ENCODE assay signal across 11 cellular contexts in the genomic region with DNA sequence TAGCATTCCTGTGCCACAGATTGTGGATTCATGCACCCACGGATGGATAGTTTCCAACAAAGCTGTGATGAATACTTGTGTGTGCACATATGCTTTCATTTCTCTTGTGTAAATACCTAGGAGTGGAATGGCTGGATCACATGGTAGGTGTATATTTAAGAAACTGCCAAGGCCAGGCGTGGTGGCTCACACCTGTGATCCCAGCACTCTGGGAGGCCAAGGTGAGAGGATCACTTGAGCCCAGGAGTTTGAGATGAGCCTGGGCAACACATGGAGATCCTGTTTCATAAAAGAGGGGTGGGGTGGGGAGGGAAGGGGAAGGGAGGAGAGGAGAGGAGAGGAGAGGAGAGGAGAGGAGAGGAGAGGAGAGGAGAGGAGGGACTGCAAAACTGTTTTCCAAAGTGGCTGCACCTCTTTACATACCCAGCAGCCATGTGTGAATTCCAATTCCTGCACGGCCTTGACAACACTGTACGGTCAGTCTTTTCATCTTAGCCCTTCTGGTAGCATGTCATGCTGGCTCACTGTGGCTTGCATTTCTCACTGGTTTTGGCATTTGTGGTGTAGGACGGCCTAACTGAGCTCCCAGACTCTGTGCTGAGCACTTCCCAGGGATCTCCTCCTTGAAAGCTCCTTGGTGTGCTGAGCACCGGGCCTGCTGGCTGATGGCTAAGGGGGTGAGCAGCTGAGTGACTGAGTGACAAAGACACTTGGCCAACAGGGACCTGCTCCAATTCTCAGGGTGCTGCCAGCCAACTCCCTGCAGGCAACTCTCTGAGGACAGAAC. TPM values are rescaled to one million over a fixed set of nuclear protein-coding genes. Genes with fewer than 3 reads are reported as not detected.
DNase-seq lines count a peak whose midpoint lies in the region; TF ChIP-seq lines count a peak whose summit lies in the region.
"Had no signal": no experiment of that assay in that cellular context is flagged by ENCODE, and none has a peak within 500 bp of the region (broad histone marks: within the 10 kb centered on the region; RNA-seq: fewer than 3 reads in every experiment).

No MANE protein-coding gene starts in this region.

- no peaks in the 10 kb centered on the region for H3K79me1 ChIP-seq in H9 (ENCODE audit: insufficient read depth, low read depth, low read length, poor library complexity, severe bottlenecking)

- peaks cover 0 to 3% of the 10 kb centered on the region in 2 experiments; a peak in 1 of 5 replicates for H3K9me3 Mint-ChIP-seq in H9

- peak overlapping the region in 7 of 11 experiments; percentile 13 to 75 (median 62); a peak in 12 of 22 replicates for H3K9ac ChIP-seq in BLaER1 treated with 17β-estradiol and CSF1 and Interleukin-3, amounts not matched to agents 10 nM and 100 nM
- H3K9ac ChIP-seq in H9 (ENCODE audit: extremely low read depth, insufficient read length, low read length) = no peak overlapping the region

- H3K27me3 ChIP-seq in BLaER1 treated with 17β-estradiol and CSF1 and Interleukin-3, amounts not matched to agents 10 nM and 100 nM = no peaks in the 10 kb centered on the region
- no peaks in the 10 kb centered on the region for H3K27me3 ChIP-seq in H9 (ENCODE audit: insufficient read depth, low read length)
- H3K27me3 ChIP-seq: Peyer's patch had no signal

- no peaks in the 10 kb centered on the region for H3K79me2 ChIP-seq in H9 (ENCODE audit: insufficient read depth, low read length)

- H3K4me1 Mint-ChIP-seq in H9 = peaks cover 18 to 25% of the 10 kb centered on the region in 2 experiments

- H4K5ac ChIP-seq in H9 (ENCODE audit: insufficient read length, low read depth, low read length) = no peak overlapping the region

- no peaks in the 10 kb centered on the region for H3K36me3 Mint-ChIP-seq in H9 (ENCODE audit: insufficient read depth in 1 of 3, low read depth in 3 of 3)

- peaks cover 80 to 90% (median 85%) of the 10 kb centered on the region in 10 experiments for H3K4me1 ChIP-seq in BLaER1 treated with 17β-estradiol and CSF1 and Interleukin-3, amounts not matched to agents 10 nM and 100 nM
- H3K4me1 ChIP-seq in H9 (ENCODE audit: insufficient read depth, low read length) = no peaks in the 10 kb centered on the region

- no peak overlapping the region for H3K4me3 Mint-ChIP-seq in H9

- no peak overlapping the region for H3K56ac ChIP-seq in H9 (ENCODE audit: insufficient read length, low read depth, low read length)

- no peak overlapping the region for H2BK12ac ChIP-seq in H9 (ENCODE audit: insufficient read length, low read depth, low read length)

- WGBS in H9 (ENCODE audit: extremely low coverage, insufficient read length, low lambda C conversion rate) = no CpG with 5 or more reads among the region's 6 CpGs

- no peak overlapping the region for H4K91ac ChIP-seq in H9 (ENCODE audit: insufficient read length, low read depth, low read length)

- H3K18ac ChIP-seq in H9 (ENCODE audit: insufficient read length, low read depth, low read length) = no peak overlapping the region

- H3K9me3 ChIP-seq in BLaER1 treated with 17β-estradiol and CSF1 and Interleukin-3, amounts not matched to agents 10 nM and 100 nM (replicated peaks in 1 of 11) = peaks cover 9 to 13% (median 11%) of the 10 kb centered on the region in 11 experiments; a peak in 21 of 22 replicates
- H3K9me3 ChIP-seq in H9 (ENCODE audit: control insufficient read depth, low read depth, low read length) = no peaks in the 10 kb centered on the region
- H3K9me3 ChIP-seq: Peyer's patch had no signal

- peak overlapping the region in 9 of 11 experiments; percentile 31 to 99 (median 73); a peak in 18 of 22 replicates for H3K27ac ChIP-seq in BLaER1 treated with 17β-estradiol and CSF1 and Interleukin-3, amounts not matched to agents 10 nM and 100 nM
- H3K27ac ChIP-seq in H9 (ENCODE audit: insufficient read length, low read depth, low read length) = no peak overlapping the region

- DNase-seq in RPMI8226 (peak; percentile 20), head of caudate nucleus (peak in 29 of 42 donors; percentile 31 to 80 (median 56)), posterior vena cava (ENCODE audit: low spot score) (peak; percentile 74), 8988T (no peak), NCI-H524 (lab: John Stamatoyannopoulos, UW) (no peak), UCSD-AML1 (lab: John Stamatoyannopoulos, UW; ENCODE audit: unreplicated experiment) (no peak), H9 (no peak)
- DNase-seq: NCI-H1930; stimulated activated naive CD4-positive, alpha-beta T cell had no signal

- no peak overlapping the region for H2BK120ac ChIP-seq in H9 (ENCODE audit: low read depth, low read length, poor library complexity, severe bottlenecking)

- no peak overlapping the region for H2BK5ac ChIP-seq in H9 (ENCODE audit: insufficient read length, low read length)

- H3K4ac ChIP-seq in H9 (ENCODE audit: low read depth, low read length) = no peak overlapping the region

- no peak overlapping the region for H2AFZ ChIP-seq in H9 (ENCODE audit: low read length)

- no peak overlapping the region for H2AK5ac ChIP-seq in H9 (ENCODE audit: insufficient read length, low read length)

- H3T11ph ChIP-seq in H9 (ENCODE audit: low read length) = no peak overlapping the region

- no peak overlapping the region for H4K8ac ChIP-seq in H9 (replicated peaks; ENCODE audit: insufficient read length, low read depth, low read length)

- H3K4me3 ChIP-seq in BLaER1 treated with 17β-estradiol and CSF1 and Interleukin-3, amounts not matched to agents 10 nM and 100 nM = peak overlapping the region in 3 of 10 experiments; percentile 21 to 40 (median 38); a peak in 5 of 20 replicates
- H3K4me3 ChIP-seq: Peyer's patch had no signal

- no peaks in the 10 kb centered on the region for H3K23me2 ChIP-seq in H9 (ENCODE audit: insufficient read length, low read depth, low read length, poor library complexity, severe bottlenecking)

- H3K36me3 ChIP-seq in BLaER1 treated with 17β-estradiol and CSF1 and Interleukin-3, amounts not matched to agents 10 nM and 100 nM = peaks cover 7 to 62% (median 37%) of the 10 kb centered on the region in 11 experiments; a peak in 21 of 22 replicates
- H3K36me3 ChIP-seq: Peyer's patch had no signal

- H3K27ac Mint-ChIP-seq in H9 = no peak overlapping the region

- no peak overlapping the region for H3K14ac ChIP-seq in H9 (ENCODE audit: insufficient read depth, low read length)

- no peak overlapping the region for H2BK15ac ChIP-seq in H9 (ENCODE audit: low read depth, low read length)

- TF ChIP-seq CTCF in H9 (conservative IDR thresholded peaks at IDR 0.05) = no peak

- no peaks in the 10 kb centered on the region for H3K27me3 Mint-ChIP-seq in H9 (ENCODE audit: low read depth)

- no peak overlapping the region for H3K23ac ChIP-seq in H9 (ENCODE audit: insufficient read length, low read depth, low read length)

- H4K20me1 ChIP-seq in BLaER1 treated with 17β-estradiol and CSF1 and Interleukin-3, amounts not matched to agents 10 nM and 100 nM = peaks cover 19 to 71% (median 64%) of the 10 kb centered on the region in 11 experiments; a peak in 21 of 22 replicates
- H4K20me1 ChIP-seq in H9 (ENCODE audit: control insufficient read depth, insufficient read depth, insufficient read length) = no peaks in the 10 kb centered on the region

- H3K4me2 ChIP-seq in BLaER1 treated with 17β-estradiol and CSF1 and Interleukin-3, amounts not matched to agents 10 nM and 100 nM = peak overlapping the region; percentile 72 to 94 (median 88)
- H3K4me2 ChIP-seq in H9 (ENCODE audit: insufficient read depth, insufficient read length, low read length) = no peak overlapping the region

- no peak overlapping the region for H2BK20ac ChIP-seq in H9 (ENCODE audit: low read depth, low read length, poor library complexity, severe bottlenecking)

- intact Hi-C loops in head of caudate nucleus (cut with DNase I) = no loop called here
- intact Hi-C loops in posterior vena cava (cut with DNase I) = no loop called here

RNA-seq across cellular contexts. Expression of a gene that starts 27.9 kb away (rescaled TPM):
- total RNA-seq in posterior vena cava (10 to 100 TPM; 35.7 to 40.0 TPM), H9 (2021) (0.11 and 0.13 TPM in 2 replicates)

RNA-seq across cellular contexts. Expression of a gene that starts 46.3 kb away (rescaled TPM):
- total RNA-seq in posterior vena cava (10 to 100 TPM; 21.7 to 25.6 TPM), H9 (2021) (62.2 and 64.0 TPM in 2 replicates)

Comparison
In these comparisons a context has a peak if more than half of its experiments do, and no peak if none do; other contexts are left out.
1. DNase-seq: peak in RPMI8226 (single experiment), head of caudate nucleus (29 of 42) and posterior vena cava (single experiment); none in 8988T (single experiment), NCI-H524 (0 of 2), UCSD-AML1 (single experiment) and H9 (single experiment).
2. RNA of a gene that starts 27.9 kb away (total RNA-seq): 35.7 to 40.0 TPM in posterior vena cava; 0.11 to 0.13 TPM in H9; every median in the first group is over 10 times any median in the second.